In the genomic region with DNA sequence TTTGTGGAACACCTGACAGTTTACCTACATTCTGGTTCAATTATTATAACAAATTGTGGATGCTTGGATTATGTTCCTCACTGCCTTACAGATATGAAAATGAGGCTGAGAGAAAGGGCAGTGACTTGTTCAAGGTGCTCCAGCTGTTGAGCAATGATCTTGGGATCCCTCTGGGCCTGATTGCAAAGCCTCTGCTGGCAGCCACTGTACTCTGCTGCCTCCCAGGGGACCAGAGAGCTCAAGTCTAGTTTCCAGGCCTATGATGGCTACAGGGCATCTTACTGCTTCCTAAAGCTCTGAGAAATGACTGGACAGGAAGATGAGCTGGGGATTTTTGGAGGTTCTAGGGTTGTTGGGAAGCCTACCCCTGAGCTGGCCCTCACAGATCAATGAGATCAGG, we compare ENCODE assay signal across 8 cellular contexts. TPM values are rescaled to one million over a fixed set of nuclear protein-coding genes. Genes with fewer than 3 reads are reported as not detected.
DNase-seq lines count a peak whose midpoint lies in the region; ATAC-seq and TF ChIP-seq lines count a peak whose summit lies in the region.

No MANE protein-coding gene starts in this region.

- intact Hi-C loops in upper lobe of right lung (cut with DNase I) (no loop called here), left ventricle myocardium inferior (cut with micrococcal nuclease) (loop anchor here (10.0 kb wide), 1 partner anchor 91 kb away; a partner anchor contains a TSS)

- H2BK5ac ChIP-seq in trophoblast cell (ENCODE audit: low read depth, low read length, poor library complexity): no peak overlapping the region

- H3K4ac ChIP-seq in trophoblast cell (ENCODE audit: low read depth, low read length): no peak overlapping the region

- no peak overlapping the region for H3K4me3 ChIP-seq in WI38 (ENCODE audit: low read depth, low read length)
- no peak overlapping the region for H3K4me3 ChIP-seq in trophoblast cell (ENCODE audit: low read depth, low read length)
- H3K4me3 ChIP-seq in upper lobe of right lung: no peak overlapping the region
- no peak overlapping the region for H3K4me3 ChIP-seq in left ventricle myocardium inferior

- no peak overlapping the region for H3K23ac ChIP-seq in trophoblast cell (ENCODE audit: low read length)

- H2BK120ac ChIP-seq in trophoblast cell (ENCODE audit: insufficient read depth, low read length, poor library complexity): no peak overlapping the region

- H3K36me3 ChIP-seq in trophoblast cell (ENCODE audit: control insufficient read depth in 1 of 2, insufficient read depth in 2 of 2, low read length in 2 of 2) (no peaks in the 10 kb centered on the region), upper lobe of right lung (no peaks in the 10 kb centered on the region), left ventricle myocardium inferior (no peaks in the 10 kb centered on the region)

- no peaks in the 10 kb centered on the region for H3K79me1 ChIP-seq in trophoblast cell (ENCODE audit: low read length)

- no peak overlapping the region for H4K8ac ChIP-seq in trophoblast cell (ENCODE audit: low read depth, low read length)

- H3K4me1 ChIP-seq in trophoblast cell (ENCODE audit: control insufficient read depth in 1 of 2, insufficient read depth in 2 of 2, low read length in 2 of 2) (peaks cover 6 to 8% of the 10 kb centered on the region in 2 experiments), upper lobe of right lung (peaks cover 22% of the 10 kb centered on the region), left ventricle myocardium inferior (peaks cover 28% of the 10 kb centered on the region)

- no peak overlapping the region for H2AK5ac ChIP-seq in trophoblast cell (ENCODE audit: low read length)

- no peak overlapping the region for H2AFZ ChIP-seq in trophoblast cell (ENCODE audit: insufficient read depth, low read length, poor library complexity)

- H3K27me3 ChIP-seq in trophoblast cell (ENCODE audit: insufficient read depth, low read length) (peaks cover 13% of the 10 kb centered on the region), upper lobe of right lung (peaks cover 9% of the 10 kb centered on the region), left ventricle myocardium inferior (ENCODE audit: low read depth) (no peaks in the 10 kb centered on the region)

- ATAC-seq in GM19395 (IDR thresholded peaks at IDR 0.05; ENCODE audit: unreplicated experiment): peak; percentile 61
- ATAC-seq in HG03457 (IDR thresholded peaks at IDR 0.05; ENCODE audit: unreplicated experiment): peak; percentile 48
- no peak for ATAC-seq in upper lobe of right lung

- no peak overlapping the region for H3K18ac ChIP-seq in trophoblast cell (ENCODE audit: low read length)

- H3K79me2 ChIP-seq in trophoblast cell (ENCODE audit: control insufficient read depth, insufficient read depth, low read length, poor library complexity): no peaks in the 10 kb centered on the region

- no peak overlapping the region for H2BK12ac ChIP-seq in trophoblast cell (ENCODE audit: low read length)

- TF ChIP-seq CTCF in WI38 (IDR thresholded peaks at IDR 0.05; ENCODE audit: low read depth, low read length): peak; percentile 29; the same call in 1 of the 2 replicates
- no peak for TF ChIP-seq CTCF in upper lobe of right lung (IDR thresholded peaks at IDR 0.05)
- TF ChIP-seq CTCF in left ventricle myocardium inferior (IDR thresholded peaks at IDR 0.05; ENCODE audit: borderline replicate concordance): no peak

- no peak overlapping the region for H3K9ac ChIP-seq in trophoblast cell (ENCODE audit: low read length)

- H3K14ac ChIP-seq in trophoblast cell (ENCODE audit: low read length): no peak overlapping the region

- no peak overlapping the region for H3K4me2 ChIP-seq in trophoblast cell (ENCODE audit: low read length)

- H4K91ac ChIP-seq in trophoblast cell (ENCODE audit: low read depth, low read length): no peak overlapping the region

- no peaks in the 10 kb centered on the region for H3K9me3 ChIP-seq in trophoblast cell (ENCODE audit: insufficient read depth, low read depth, low read length)
- no peaks in the 10 kb centered on the region for H3K9me3 ChIP-seq in upper lobe of right lung
- H3K9me3 ChIP-seq in left ventricle myocardium inferior (replicated peaks): no peaks in the 10 kb centered on the region

- no peak overlapping the region for H3K27ac ChIP-seq in trophoblast cell (ENCODE audit: low read depth, low read length)
- H3K27ac ChIP-seq in upper lobe of right lung: no peak overlapping the region
- H3K27ac ChIP-seq in left ventricle myocardium inferior (replicated peaks): no peak overlapping the region

- H4K12ac ChIP-seq in trophoblast cell (ENCODE audit: low read depth, low read length): no peak overlapping the region

- DNase-seq in Daoy (ENCODE audit: low read depth) (peak; percentile 63), trophoblast cell (peak; percentile 60 to 70), NCI-H2081 (lab: John Stamatoyannopoulos, UW) (no peak), upper lobe of right lung (no peak), left ventricle myocardium inferior (no peak)

RNA-seq across cellular contexts. Expression of a gene that starts 2.3 kb away (rescaled TPM):
- total RNA-seq in Daoy (2014; rRNA removed; shearing (Covaris generic)): 0.24 and 1.3 TPM in 2 replicates
- polyA plus RNA-seq in trophoblast cell (2013): 0.14 and 0.26 TPM in 2 replicates
- 0.32 TPM for total RNA-seq in upper lobe of right lung
- 3.3 TPM for total RNA-seq in left ventricle myocardium inferior

Comparison
In these comparisons a context has a peak if more than half of its experiments do, and no peak if none do; other contexts are left out.
1. DNase-seq: peak in Daoy (single experiment) and trophoblast cell (2 of 2); none in NCI-H2081 (0 of 2), upper lobe of right lung (single experiment) and left ventricle myocardium inferior (single experiment).